1 cellular context compared by ENCODE assay signal in genomic region chr3:182921665-182922355, GRCh38.
TF ChIP-seq lines count a peak whose summit lies in the region.

No MANE protein-coding gene starts in this region.

TF ChIP-seq in K562, 482 proteins besides CTCF, POLR2A, EP300 and RAD21 (continued from another document and continues in another):
- TF ChIP-seq CUX1 (CRISPR knock-in tag; IDR thresholded peaks at IDR 0.05): no peak
- TF ChIP-seq BRF2 (IDR thresholded peaks at IDR 0.05; ENCODE audit: borderline replicate concordance, insufficient read depth, insufficient read length): no peak
- 0 out of 2 replicates have a peak, but pooled peaks have one; percentile 27 for TF ChIP-seq C11orf30 (IDR thresholded peaks at IDR 0.05; ENCODE audit: low read depth)
- no peak for TF ChIP-seq SRSF9 (IDR thresholded peaks at IDR 0.05; ENCODE audit: borderline replicate concordance, low read depth, low read length)
- TF ChIP-seq, protein P1, sequence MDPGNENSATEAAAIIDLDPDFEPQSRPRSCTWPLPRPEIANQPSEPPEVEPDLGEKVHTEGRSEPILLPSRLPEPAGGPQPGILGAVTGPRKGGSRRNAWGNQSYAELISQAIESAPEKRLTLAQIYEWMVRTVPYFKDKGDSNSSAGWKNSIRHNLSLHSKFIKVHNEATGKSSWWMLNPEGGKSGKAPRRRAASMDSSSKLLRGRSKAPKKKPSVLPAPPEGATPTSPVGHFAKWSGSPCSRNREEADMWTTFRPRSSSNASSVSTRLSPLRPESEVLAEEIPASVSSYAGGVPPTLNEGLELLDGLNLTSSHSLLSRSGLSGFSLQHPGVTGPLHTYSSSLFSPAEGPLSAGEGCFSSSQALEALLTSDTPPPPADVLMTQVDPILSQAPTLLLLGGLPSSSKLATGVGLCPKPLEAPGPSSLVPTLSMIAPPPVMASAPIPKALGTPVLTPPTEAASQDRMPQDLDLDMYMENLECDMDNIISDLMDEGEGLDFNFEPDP (CRISPR knock-in tag; IDR thresholded peaks at IDR 0.05): no peak
- no peak for TF ChIP-seq ETV1 (tag; conservative IDR thresholded peaks at IDR 0.05; ENCODE audit: low read depth)
- TF ChIP-seq ZMIZ1 (IDR thresholded peaks at IDR 0.05; ENCODE audit: low read depth in 2 of 2, low read length in 2 of 2): no peak
- TF ChIP-seq TCF7L2 (IDR thresholded peaks at IDR 0.05; ENCODE audit: low read depth, low read length): no peak
- TF ChIP-seq ZNF668 (CRISPR knock-in tag; IDR thresholded peaks at IDR 0.05): no peak
- no peak; the same call in 1 of the 2 replicates for TF ChIP-seq L3MBTL2 (IDR thresholded peaks at IDR 0.05)
- peak; percentile 30; the same call in 1 of the 2 replicates for TF ChIP-seq SMAD4 (CRISPR knock-in tag; conservative IDR thresholded peaks at IDR 0.05)
- TF ChIP-seq TRIM28 (IDR thresholded peaks at IDR 0.05): no peak
- TF ChIP-seq ZSCAN29 (IDR thresholded peaks at IDR 0.05): no peak
- TF ChIP-seq PCBP1 (IDR thresholded peaks at IDR 0.05; ENCODE audit: low read depth, low read length, poor library complexity, severe bottlenecking): no peak
- TF ChIP-seq THRAP3 (IDR thresholded peaks at IDR 0.05; ENCODE audit: borderline replicate concordance): no peak
- peak; percentile 69 for TF ChIP-seq JUND (IDR thresholded peaks at IDR 0.05; ENCODE audit: borderline replicate concordance, low read depth, low read length)
- TF ChIP-seq JUND (tag; IDR thresholded peaks at IDR 0.05; ENCODE audit: borderline replicate concordance, low read depth, low read length): peak; percentile 49; the same call in 1 of the 3 replicates
- no peak for TF ChIP-seq E2F6 (IDR thresholded peaks at IDR 0.05; ENCODE audit: borderline replicate concordance in 1 of 2, extremely low read depth in 1 of 2, insufficient read depth in 1 of 2, insufficient read length in 1 of 2, low read depth in 1 of 2, low read length in 1 of 2, poor library complexity in 1 of 2, severe bottlenecking in 1 of 2)
- peak; percentile 69 for TF ChIP-seq DPF2 (IDR thresholded peaks at IDR 0.05)
- no peak for TF ChIP-seq SIN3B (IDR thresholded peaks at IDR 0.05; ENCODE audit: low read depth)
- TF ChIP-seq ELF4 (CRISPR knock-in tag; IDR thresholded peaks at IDR 0.05): no peak
- no peak for TF ChIP-seq MEF2D (tag; conservative IDR thresholded peaks at IDR 0.05; ENCODE audit: low read depth)
- TF ChIP-seq E2F3 (CRISPR knock-in tag; IDR thresholded peaks at IDR 0.05): no peak
- TF ChIP-seq, protein P2, sequence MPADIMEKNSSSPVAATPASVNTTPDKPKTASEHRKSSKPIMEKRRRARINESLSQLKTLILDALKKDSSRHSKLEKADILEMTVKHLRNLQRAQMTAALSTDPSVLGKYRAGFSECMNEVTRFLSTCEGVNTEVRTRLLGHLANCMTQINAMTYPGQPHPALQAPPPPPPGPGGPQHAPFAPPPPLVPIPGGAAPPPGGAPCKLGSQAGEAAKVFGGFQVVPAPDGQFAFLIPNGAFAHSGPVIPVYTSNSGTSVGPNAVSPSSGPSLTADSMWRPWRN (IDR thresholded peaks at IDR 0.05; ENCODE audit: low read depth): no peak
- TF ChIP-seq, protein P3, sequence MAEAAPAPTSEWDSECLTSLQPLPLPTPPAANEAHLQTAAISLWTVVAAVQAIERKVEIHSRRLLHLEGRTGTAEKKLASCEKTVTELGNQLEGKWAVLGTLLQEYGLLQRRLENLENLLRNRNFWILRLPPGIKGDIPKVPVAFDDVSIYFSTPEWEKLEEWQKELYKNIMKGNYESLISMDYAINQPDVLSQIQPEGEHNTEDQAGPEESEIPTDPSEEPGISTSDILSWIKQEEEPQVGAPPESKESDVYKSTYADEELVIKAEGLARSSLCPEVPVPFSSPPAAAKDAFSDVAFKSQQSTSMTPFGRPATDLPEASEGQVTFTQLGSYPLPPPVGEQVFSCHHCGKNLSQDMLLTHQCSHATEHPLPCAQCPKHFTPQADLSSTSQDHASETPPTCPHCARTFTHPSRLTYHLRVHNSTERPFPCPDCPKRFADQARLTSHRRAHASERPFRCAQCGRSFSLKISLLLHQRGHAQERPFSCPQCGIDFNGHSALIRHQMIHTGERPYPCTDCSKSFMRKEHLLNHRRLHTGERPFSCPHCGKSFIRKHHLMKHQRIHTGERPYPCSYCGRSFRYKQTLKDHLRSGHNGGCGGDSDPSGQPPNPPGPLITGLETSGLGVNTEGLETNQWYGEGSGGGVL (CRISPR knock-in tag; IDR thresholded peaks at IDR 0.05): no peak
- no peak for TF ChIP-seq RHOXF2B (CRISPR knock-in tag; conservative IDR thresholded peaks at IDR 0.05)
- TF ChIP-seq STAT6 (CRISPR knock-in tag; IDR thresholded peaks at IDR 0.05): no peak
- TF ChIP-seq MEIS2 (IDR thresholded peaks at IDR 0.05; ENCODE audit: partially characterized antibody): peak; percentile 75
- TF ChIP-seq ZNF707 (CRISPR knock-in tag; conservative IDR thresholded peaks at IDR 0.05): no peak
- no peak for TF ChIP-seq CHD2 (IDR thresholded peaks at IDR 0.05; ENCODE audit: low read depth, low read length)
- no peak for TF ChIP-seq MCM3 (IDR thresholded peaks at IDR 0.05)
- TF ChIP-seq NFXL1 (CRISPR knock-in tag; IDR thresholded peaks at IDR 0.05): no peak
- no peak for TF ChIP-seq AFF1 (IDR thresholded peaks at IDR 0.05; ENCODE audit: low read depth in 1 of 2, partially characterized antibody in 2 of 2)
- TF ChIP-seq POLR2H (tag; IDR thresholded peaks at IDR 0.05; ENCODE audit: low read depth): 0 out of 2 replicates have a peak, but pooled peaks have one; percentile 17
- no peak for TF ChIP-seq NCOR1 (IDR thresholded peaks at IDR 0.05)
- peak; percentile 44 for TF ChIP-seq CBFA2T3 (IDR thresholded peaks at IDR 0.05)
- no peak for TF ChIP-seq TEAD2 (tag; IDR thresholded peaks at IDR 0.05)
